Comparison of ENCODE assay signal across 1 cellular context in the genomic region with DNA sequence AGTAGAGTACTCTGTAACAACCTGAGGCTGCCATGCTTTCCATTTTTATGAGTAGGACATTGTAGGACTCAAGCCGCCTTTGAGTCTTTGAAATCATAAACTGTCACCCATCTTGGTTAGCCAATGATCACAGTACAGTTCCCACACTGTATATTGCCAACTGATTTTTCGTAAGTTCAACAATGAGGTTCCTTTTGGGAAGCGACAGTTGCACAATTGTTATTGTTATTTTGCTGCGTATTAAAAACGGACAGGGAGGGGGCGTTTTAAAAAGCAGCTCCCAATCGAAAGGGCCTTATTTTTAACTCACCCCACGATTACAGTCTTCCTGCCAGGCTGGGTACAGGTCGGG.
TF ChIP-seq lines count a peak whose summit lies in the region.

No MANE protein-coding gene starts in this region.

TF ChIP-seq in GM12878, 131 proteins besides CTCF, POLR2A, EP300 and RAD21 (continued from another document):
- TF ChIP-seq, protein P1, sequence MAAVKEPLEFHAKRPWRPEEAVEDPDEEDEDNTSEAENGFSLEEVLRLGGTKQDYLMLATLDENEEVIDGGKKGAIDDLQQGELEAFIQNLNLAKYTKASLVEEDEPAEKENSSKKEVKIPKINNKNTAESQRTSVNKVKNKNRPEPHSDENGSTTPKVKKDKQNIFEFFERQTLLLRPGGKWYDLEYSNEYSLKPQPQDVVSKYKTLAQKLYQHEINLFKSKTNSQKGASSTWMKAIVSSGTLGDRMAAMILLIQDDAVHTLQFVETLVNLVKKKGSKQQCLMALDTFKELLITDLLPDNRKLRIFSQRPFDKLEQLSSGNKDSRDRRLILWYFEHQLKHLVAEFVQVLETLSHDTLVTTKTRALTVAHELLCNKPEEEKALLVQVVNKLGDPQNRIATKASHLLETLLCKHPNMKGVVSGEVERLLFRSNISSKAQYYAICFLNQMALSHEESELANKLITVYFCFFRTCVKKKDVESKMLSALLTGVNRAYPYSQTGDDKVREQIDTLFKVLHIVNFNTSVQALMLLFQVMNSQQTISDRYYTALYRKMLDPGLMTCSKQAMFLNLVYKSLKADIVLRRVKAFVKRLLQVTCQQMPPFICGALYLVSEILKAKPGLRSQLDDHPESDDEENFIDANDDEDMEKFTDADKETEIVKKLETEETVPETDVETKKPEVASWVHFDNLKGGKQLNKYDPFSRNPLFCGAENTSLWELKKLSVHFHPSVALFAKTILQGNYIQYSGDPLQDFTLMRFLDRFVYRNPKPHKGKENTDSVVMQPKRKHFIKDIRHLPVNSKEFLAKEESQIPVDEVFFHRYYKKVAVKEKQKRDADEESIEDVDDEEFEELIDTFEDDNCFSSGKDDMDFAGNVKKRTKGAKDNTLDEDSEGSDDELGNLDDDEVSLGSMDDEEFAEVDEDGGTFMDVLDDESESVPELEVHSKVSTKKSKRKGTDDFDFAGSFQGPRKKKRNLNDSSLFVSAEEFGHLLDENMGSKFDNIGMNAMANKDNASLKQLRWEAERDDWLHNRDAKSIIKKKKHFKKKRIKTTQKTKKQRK (IDR thresholded peaks at IDR 0.05; ENCODE audit: low read depth, low read length) = no peak
- TF ChIP-seq ZNF217 (IDR thresholded peaks at IDR 0.05) (no peak), PAX5 (IDR thresholded peaks at IDR 0.05; ENCODE audit: borderline replicate concordance, low read depth, low read length) (no peak), CHD2 (IDR thresholded peaks at IDR 0.05; ENCODE audit: borderline replicate concordance, low read depth, low read length) (no peak), ZBED1 (IDR thresholded peaks at IDR 0.05; ENCODE audit: borderline replicate concordance) (no peak), POU2F2 (IDR thresholded peaks at IDR 0.05; ENCODE audit: borderline replicate concordance, low read depth, low read length) (no peak), MTA2 (IDR thresholded peaks at IDR 0.05; ENCODE audit: low read depth) (no peak), RUNX3 (IDR thresholded peaks at IDR 0.05; ENCODE audit: low read length) (no peak; the same call in 1 of the 2 replicates)
